24 cellular contexts compared by ENCODE assay signal in the genomic region with DNA sequence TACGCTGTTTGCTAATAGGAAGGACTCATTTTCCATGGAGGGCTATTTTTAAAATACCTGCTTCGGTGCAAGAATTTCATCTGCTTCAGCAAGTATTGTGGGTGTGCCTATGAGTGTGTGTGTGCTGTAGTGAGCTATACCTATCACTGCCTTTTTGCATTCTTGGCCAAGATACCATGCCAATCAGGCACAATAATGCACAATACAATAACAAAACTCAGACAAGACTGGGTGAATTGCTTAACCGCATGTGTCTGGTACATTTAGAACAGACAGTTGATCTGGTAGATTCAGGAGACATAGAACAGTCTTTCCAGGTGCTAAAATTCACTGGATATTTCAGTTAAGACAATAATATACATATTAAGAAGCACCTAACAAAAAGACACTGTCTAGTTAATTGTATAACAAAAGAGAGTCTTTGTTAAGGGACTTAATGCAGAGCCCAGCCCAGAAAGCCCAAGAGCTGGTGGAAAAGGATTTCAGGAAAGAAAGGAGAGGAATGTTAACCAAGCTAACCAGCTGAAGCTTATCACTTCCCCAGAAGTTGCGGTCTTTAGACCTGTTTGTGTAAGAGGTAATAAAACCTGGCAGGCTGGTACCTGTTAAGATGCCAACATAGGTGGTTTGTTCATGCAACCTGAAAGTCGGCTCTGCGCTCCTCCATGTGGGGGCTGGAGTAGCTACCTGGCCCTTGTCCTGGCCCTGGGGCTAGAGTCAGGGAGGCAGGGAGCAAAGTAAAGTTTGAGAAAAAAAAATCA.
DNase-seq lines count a peak whose midpoint lies in the region; TF ChIP-seq lines count a peak whose summit lies in the region.
"Had no signal": no experiment of that assay in that cellular context is flagged by ENCODE, and none has a peak within 500 bp of the region (broad histone marks: within the 10 kb centered on the region; RNA-seq: fewer than 3 reads in every experiment).

No MANE protein-coding gene starts in this region.

- H3T11ph ChIP-seq in H9 (ENCODE audit: low read length) = no peak overlapping the region

- WGBS in H9 (ENCODE audit: extremely low coverage, insufficient read length, low lambda C conversion rate) = no CpG with 5 or more reads among the region's 6 CpGs
- WGBS in esophagus squamous epithelium, 2 donors = 27 to 45% methylated on average over 6 of the region's 6 CpGs
- WGBS in prostate gland = 48% methylated on average over 6 of the region's 6 CpGs

- H3K4me1 Mint-ChIP-seq in H9 = peaks cover 30 to 36% of the 10 kb centered on the region in 2 experiments

- H3K27ac ChIP-seq in H9 (ENCODE audit: insufficient read length, low read depth, low read length) = no peak overlapping the region
- H3K27ac ChIP-seq in RWPE1 = peak overlapping the region; percentile 80
- H3K27ac ChIP-seq in esophagus squamous epithelium = peak overlapping the region; percentile 29 to 75 (median 58)
- H3K27ac ChIP-seq in prostate gland = peak overlapping the region in 1 of 2 donors; percentile 33
- H3K27ac ChIP-seq: KMS-11, SJSA1 had no signal

- H2AFZ ChIP-seq in H9 (ENCODE audit: low read length) = no peak overlapping the region

- no peak for TF ChIP-seq POLR2A in esophagus squamous epithelium (IDR thresholded peaks at IDR 0.05)
- TF ChIP-seq POLR2A in prostate gland (IDR thresholded peaks at IDR 0.05) = no peak

- H3K36me3 ChIP-seq in esophagus squamous epithelium (no peaks in the 10 kb centered on the region), prostate gland (no peaks in the 10 kb centered on the region)
- H3K36me3 ChIP-seq: SJSA1 had no signal

- no peak overlapping the region for H3K23ac ChIP-seq in H9 (ENCODE audit: insufficient read length, low read depth, low read length)

- H3K27ac Mint-ChIP-seq in H9 = peak overlapping the region in 2 of 3 experiments; percentile 57 to 89; a peak in 3 of 7 replicates
- H3K27ac Mint-ChIP-seq: activated CD8-positive, alpha-beta T cell treated with anti-CD3 and anti-CD28 coated beads, Interleukin-2, amount 10 ng/mL, durations not matched to agents 7 days and 5 days; activated naive CD4-positive, alpha-beta T cell treated with anti-CD3 and anti-CD28 coated beads, Interleukin-2, amount 10 ng/mL, durations not matched to agents 7 days and 5 days; activated T-cell treated with anti-CD3 and anti-CD28 coated beads, Interleukin-2, amount 50 U/mL, for 24 hours; CD4-positive, alpha-beta T cell; HFFc6; naive thymus-derived CD8-positive, alpha-beta T cell; progenitor cell of endocrine pancreas had no signal

- DNase-seq in H9 (no peak), RWPE1 (ENCODE audit: low spot score) (peak; percentile 77), esophagus squamous epithelium (lab: John Stamatoyannopoulos, UW) (no peak), prostate gland (ENCODE audit: low spot score) (peak; percentile 88), CD1c-positive myeloid dendritic cell (ENCODE audit: extremely low spot score) (no peak), DMS153 (lab: John Stamatoyannopoulos, UW) (no peak), iPS-NIHi11 (ENCODE audit: low spot score) (no peak), Ammon's horn (ENCODE audit: low spot score) (no peak)
- DNase-seq: activated CD4-positive, CD25-positive, alpha-beta regulatory T cell; activated CD8-positive, alpha-beta T cell treated with anti-CD3 and anti-CD28 coated beads, Interleukin-2, amount 10 ng/mL, durations not matched to agents 7 days and 5 days; activated naive CD4-positive, alpha-beta T cell treated with anti-CD3 and anti-CD28 coated beads, Interleukin-2, amount 10 ng/mL, durations not matched to agents 7 days and 5 days; activated T-cell treated with anti-CD3 and anti-CD28 coated beads, Interleukin-2, amount 50 U/mL, for 24 hours; anterior cingulate cortex; CD4-positive, alpha-beta T cell; DMS53; effector memory CD4-positive, alpha-beta T cell; HFFc6; naive thymus-derived CD8-positive, alpha-beta T cell; NCI-H2029 treated with DMSO at 0.1 percent for 48 hours; NCI-H510A treated with DMSO at 0.1 percent for 48 hours; T-helper 2 cell had no signal

- no peak overlapping the region for H2BK120ac ChIP-seq in H9 (ENCODE audit: low read depth, low read length, poor library complexity, severe bottlenecking)

- no peak overlapping the region for H4K8ac ChIP-seq in H9 (replicated peaks; ENCODE audit: insufficient read length, low read depth, low read length)

- no peak overlapping the region for H2BK20ac ChIP-seq in H9 (ENCODE audit: low read depth, low read length, poor library complexity, severe bottlenecking)

- H2AK5ac ChIP-seq in H9 (ENCODE audit: insufficient read length, low read length) = no peak overlapping the region

- no peak overlapping the region for H3K56ac ChIP-seq in H9 (ENCODE audit: insufficient read length, low read depth, low read length)

- H3K4ac ChIP-seq in H9 (ENCODE audit: low read depth, low read length) = no peak overlapping the region

- no peaks in the 10 kb centered on the region for H3K79me2 ChIP-seq in H9 (ENCODE audit: insufficient read depth, low read length)

- H2BK15ac ChIP-seq in H9 (ENCODE audit: low read depth, low read length) = no peak overlapping the region

- H3K4me3 ChIP-seq in esophagus squamous epithelium (no peak overlapping the region), prostate gland (no peak overlapping the region)
- H3K4me3 ChIP-seq: SJSA1 had no signal

- H3K36me3 Mint-ChIP-seq in H9 (ENCODE audit: insufficient read depth in 1 of 3, low read depth in 3 of 3) = no peaks in the 10 kb centered on the region
- H3K36me3 Mint-ChIP-seq: activated naive CD4-positive, alpha-beta T cell treated with anti-CD3 and anti-CD28 coated beads, Interleukin-2, amount 10 ng/mL, durations not matched to agents 7 days and 5 days; naive thymus-derived CD8-positive, alpha-beta T cell had no signal

- H3K27me3 Mint-ChIP-seq in H9 (ENCODE audit: low read depth) = no peaks in the 10 kb centered on the region
- H3K27me3 Mint-ChIP-seq: activated T-cell treated with anti-CD3 and anti-CD28 coated beads, Interleukin-2, amount 50 U/mL, for 24 hours; CD4-positive, alpha-beta T cell; naive thymus-derived CD8-positive, alpha-beta T cell had no signal

- H3K4me1 ChIP-seq in H9 (ENCODE audit: insufficient read depth, low read length) (peaks cover 6% of the 10 kb centered on the region; the same call in 1 of the 2 replicates), esophagus squamous epithelium (peaks cover 0 to 55% (median 9%) of the 10 kb centered on the region in 3 donors), prostate gland (replicated peaks) (peaks cover 4% of the 10 kb centered on the region)
- H3K4me1 ChIP-seq: SJSA1 had no signal

- no peak overlapping the region for H3K14ac ChIP-seq in H9 (ENCODE audit: insufficient read depth, low read length)

- no peaks in the 10 kb centered on the region for H3K79me1 ChIP-seq in H9 (ENCODE audit: insufficient read depth, low read depth, low read length, poor library complexity, severe bottlenecking)

- no peak for TF ChIP-seq CTCF in H9 (conservative IDR thresholded peaks at IDR 0.05)
- TF ChIP-seq CTCF in RWPE1 (conservative IDR thresholded peaks at IDR 0.05; ENCODE audit: low read depth) = no peak
- TF ChIP-seq CTCF in esophagus squamous epithelium (IDR thresholded peaks at IDR 0.05) = peak in 1 of 6 experiments; percentile 5
- peak in 2 of 4 experiments; percentile 6 to 11 for TF ChIP-seq CTCF in prostate gland (IDR thresholded peaks at IDR 0.05)

- H3K9me3 ChIP-seq in H9 (ENCODE audit: control insufficient read depth, low read depth, low read length) (no peaks in the 10 kb centered on the region), esophagus squamous epithelium (no peaks in the 10 kb centered on the region), prostate gland (no peaks in the 10 kb centered on the region)
- H3K9me3 ChIP-seq: SJSA1 had no signal

- H3K4me2 ChIP-seq in H9 (ENCODE audit: insufficient read depth, insufficient read length, low read length) = no peak overlapping the region
- H3K4me2 ChIP-seq: KMS-11 had no signal

- H3K18ac ChIP-seq in H9 (ENCODE audit: insufficient read length, low read depth, low read length) = no peak overlapping the region

- no peak overlapping the region for H3K9ac ChIP-seq in H9 (ENCODE audit: extremely low read depth, insufficient read length, low read length)
- H3K9ac ChIP-seq: KMS-11 had no signal

- intact Hi-C loops in esophagus squamous epithelium (cut with DNase I) = no loop called here
- intact Hi-C loops in prostate gland (cut with DNase I) = no loop called here

- no peaks in the 10 kb centered on the region for H3K27me3 ChIP-seq in H9 (ENCODE audit: insufficient read depth, low read length)
- H3K27me3 ChIP-seq in esophagus squamous epithelium = no peaks in the 10 kb centered on the region
- no peaks in the 10 kb centered on the region for H3K27me3 ChIP-seq in prostate gland (replicated peaks; ENCODE audit: insufficient read depth)
- H3K27me3 ChIP-seq: SJSA1 had no signal

- no peak overlapping the region for H4K91ac ChIP-seq in H9 (ENCODE audit: insufficient read length, low read depth, low read length)

- no peaks in the 10 kb centered on the region for H3K23me2 ChIP-seq in H9 (ENCODE audit: insufficient read length, low read depth, low read length, poor library complexity, severe bottlenecking)

- H3K4me3 Mint-ChIP-seq in H9 = no peak overlapping the region
- H3K4me3 Mint-ChIP-seq: activated CD8-positive, alpha-beta T cell treated with anti-CD3 and anti-CD28 coated beads, Interleukin-2, amount 10 ng/mL, durations not matched to agents 7 days and 5 days; activated naive CD4-positive, alpha-beta T cell treated with anti-CD3 and anti-CD28 coated beads, Interleukin-2, amount 10 ng/mL, durations not matched to agents 7 days and 5 days; activated T-cell treated with anti-CD3 and anti-CD28 coated beads, Interleukin-2, amount 50 U/mL, for 24 hours; CD4-positive, alpha-beta T cell; HFFc6; naive thymus-derived CD8-positive, alpha-beta T cell had no signal

- CTCF ChIA-PET in RWPE1 (lab: Yijun Ruan, JAX) = interaction anchor here (0.7 to 0.9 kb wide), 2 partner anchors 35 to 39 kb away, joined by 3 read pairs; no protein-coding TSS in a partner anchor

- H3K9me3 Mint-ChIP-seq in H9 = no peaks in the 10 kb centered on the region
- H3K9me3 Mint-ChIP-seq: activated naive CD4-positive, alpha-beta T cell treated with anti-CD3 and anti-CD28 coated beads, Interleukin-2, amount 10 ng/mL, durations not matched to agents 7 days and 5 days; activated T-cell treated with anti-CD3 and anti-CD28 coated beads, Interleukin-2, amount 50 U/mL, for 24 hours; CD4-positive, alpha-beta T cell; HFFc6; naive thymus-derived CD8-positive, alpha-beta T cell had no signal

- no peak overlapping the region for H2BK5ac ChIP-seq in H9 (ENCODE audit: insufficient read length, low read length)

- no peaks in the 10 kb centered on the region for H4K20me1 ChIP-seq in H9 (ENCODE audit: control insufficient read depth, insufficient read depth, insufficient read length)

- H4K5ac ChIP-seq in H9 (ENCODE audit: insufficient read length, low read depth, low read length) = no peak overlapping the region

- H2BK12ac ChIP-seq in H9 (ENCODE audit: insufficient read length, low read depth, low read length) = no peak overlapping the region

- POLR2A ChIA-PET in RWPE1 (lab: Yijun Ruan, JAX; ENCODE audit: low non-redundant PET) = no interaction called here

Comparison
In these comparisons a context has a peak if more than half of its experiments do, and no peak if none do; other contexts are left out.
1. DNase-seq: peak in RWPE1 (single experiment) and prostate gland (single experiment); none in H9 (single experiment), esophagus squamous epithelium (single experiment), CD1c-positive myeloid dendritic cell (single experiment), DMS153 (single experiment), iPS-NIHi11 (single experiment) and Ammon's horn (single experiment).